ENCODE assay signal across 7 cellular contexts in genomic region chr3:4983739-4984510, GRCh38. TPM values are rescaled to one million over a fixed set of nuclear protein-coding genes. Genes with fewer than 3 reads are reported as not detected.
DNase-seq lines count a peak whose midpoint lies in the region; ATAC-seq, FAIRE-seq and TF ChIP-seq lines count a peak whose summit lies in the region.

No MANE protein-coding gene starts in this region.

- H3K4me3 ChIP-seq in kidney (ENCODE audit: low read length in 2 of 2) = peak overlapping the region; percentile 88 to 98

- H3K9me3 Mint-ChIP-seq in activated naive CD8-positive, alpha-beta T cell treated with anti-CD3 and anti-CD28 coated beads, Interleukin-2, amount 50 U/mL, for 24 hours = no peaks in the 10 kb centered on the region

- H3K4me1 Mint-ChIP-seq in activated naive CD8-positive, alpha-beta T cell treated with anti-CD3 and anti-CD28 coated beads, Interleukin-2, amount 50 U/mL, for 24 hours = peaks cover 68% of the 10 kb centered on the region

- TF ChIP-seq CTCF in kidney (IDR thresholded peaks at IDR 0.05; ENCODE audit: borderline replicate concordance, extremely low read depth, insufficient read depth) = no peak

- H3K27ac Mint-ChIP-seq in activated naive CD8-positive, alpha-beta T cell treated with anti-CD3 and anti-CD28 coated beads, Interleukin-2, amount 50 U/mL, for 24 hours = peak overlapping the region; percentile 87

- peaks cover 66% of the 10 kb centered on the region for H3K36me3 Mint-ChIP-seq in activated naive CD8-positive, alpha-beta T cell treated with anti-CD3 and anti-CD28 coated beads, Interleukin-2, amount 50 U/mL, for 24 hours (ENCODE audit: low read depth)

- peak overlapping the region; percentile 88 to 95 for H3K9ac ChIP-seq in kidney (ENCODE audit: low read length in 2 of 2)

- no peak for FAIRE-seq in kidney (lab: Jason Lieb, UNC)

- peak overlapping the region; percentile 95 for H3K4me3 Mint-ChIP-seq in activated naive CD8-positive, alpha-beta T cell treated with anti-CD3 and anti-CD28 coated beads, Interleukin-2, amount 50 U/mL, for 24 hours

- intact Hi-C loops in kidney (cut with DNase I) = no loop called here

- H3K4me1 ChIP-seq in kidney (ENCODE audit: control insufficient read depth in 1 of 2, insufficient read depth in 1 of 2, low read depth in 1 of 2, low read length in 2 of 2) = peaks cover 14 to 26% of the 10 kb centered on the region in 2 donors

- in situ Hi-C loops in SK-MEL-5 (cut with HindIII; ENCODE audit: low pct_unique_long_range_greater_than_20kb, low sequenced_read_pairs) = no loop called here

- H3K27ac ChIP-seq in kidney (ENCODE audit: low read depth in 2 of 2, low read length in 2 of 2) = peak overlapping the region; percentile 89 to 90

- no peaks in the 10 kb centered on the region for H3K9me3 ChIP-seq in kidney (ENCODE audit: control insufficient read depth in 1 of 2, low read length in 2 of 2)

- H3K27me3 Mint-ChIP-seq in activated naive CD8-positive, alpha-beta T cell treated with anti-CD3 and anti-CD28 coated beads, Interleukin-2, amount 50 U/mL, for 24 hours = no peaks in the 10 kb centered on the region

- peak; percentile 20 for DNase-seq in SK-MEL-5 (ENCODE audit: low read depth, low spot score)
- peak; percentile 77 for DNase-seq in activated naive CD8-positive, alpha-beta T cell treated with anti-CD3 and anti-CD28 coated beads, Interleukin-2, amount 50 U/mL, for 24 hours
- DNase-seq in kidney = peak; percentile 82
- peak; percentile 48 to 73 for DNase-seq in stimulated activated CD4-positive, alpha-beta T cell treated with anti-CD3 and anti-CD28 coated beads, Interleukin-4, amount 100 ng/mL, for 48 hours (ENCODE audit: low read depth in 2 of 2)
- DNase-seq in 8988T = no peak

- ATAC-seq in GM18909 (IDR thresholded peaks at IDR 0.05; ENCODE audit: poor library complexity, unreplicated experiment) = peak; percentile 58
- ATAC-seq in HG03095 (IDR thresholded peaks at IDR 0.05; ENCODE audit: unreplicated experiment) = peak; percentile 42
- peak; percentile 59 for ATAC-seq in activated naive CD8-positive, alpha-beta T cell treated with anti-CD3 and anti-CD28 coated beads, Interleukin-2, amount 50 U/mL, for 24 hours

- H3K36me3 ChIP-seq in kidney (ENCODE audit: control insufficient read depth in 1 of 2, insufficient read depth in 2 of 2, low read length in 2 of 2) = peaks cover 21 to 40% of the 10 kb centered on the region in 2 donors

RNA-seq across cellular contexts. Expression of gene BHLHE40, which starts 4.7 kb away (rescaled TPM):
- total RNA-seq in SK-MEL-5 (2014; rRNA removed; shearing (Covaris generic)) = 61.3 and 81.0 TPM in 2 replicates
- 114 and 135 TPM in 2 replicates for polyA plus RNA-seq in SK-MEL-5 (2015; cell fraction: cytosol; rRNA removed)
- 98.2 and 128 TPM in 2 replicates for polyA plus RNA-seq in SK-MEL-5 (2015; cell fraction: nucleus; rRNA removed)
- total RNA-seq in kidney = 147 TPM
- polyA plus RNA-seq in kidney (ENCODE audit: insufficient read depth, low read depth, low replicate concordance) = 39.4 TPM
